Comparison of ENCODE assay signal across 14 cellular contexts in genomic region chr10:87918254-87918859, GRCh38. TPM values are rescaled to one million over a fixed set of nuclear protein-coding genes. Genes with fewer than 3 reads are reported as not detected.
DNase-seq lines count a peak whose midpoint lies in the region; ATAC-seq and TF ChIP-seq lines count a peak whose summit lies in the region.
"Had no signal": no experiment of that assay in that cellular context is flagged by ENCODE, and none has a peak within 500 bp of the region (broad histone marks: within the 10 kb centered on the region; RNA-seq: fewer than 3 reads in every experiment).

No MANE protein-coding gene starts in this region.

- CTCF ChIA-PET in PC-9 (lab: Charles Lee): no interaction called here

- H3K79me2 ChIP-seq in PC-9 (ENCODE audit: low read depth) (peaks cover 91% of the 10 kb centered on the region), hepatocyte (peaks cover 100% of the 10 kb centered on the region)

- POLR2A ChIA-PET in PC-9 (lab: Charles Lee; ENCODE audit: unreplicated experiment): no interaction called here

- H2AFZ ChIP-seq in PC-9: no peak overlapping the region
- H2AFZ ChIP-seq in hepatocyte: no peak overlapping the region

- WGBS in hepatocyte (ENCODE audit: low lambda C conversion rate, missing lambda C conversion rate): 70% methylated on average over 3 of the region's 3 CpGs

- H3K9me2 ChIP-seq in PC-9 (ENCODE audit: insufficient read depth) (no peaks in the 10 kb centered on the region), hepatocyte (replicated peaks; ENCODE audit: insufficient read depth) (no peaks in the 10 kb centered on the region)

- H3K27me3 ChIP-seq in ascending aorta (no peaks in the 10 kb centered on the region), neutrophil (no peaks in the 10 kb centered on the region), PC-9 (ENCODE audit: insufficient read depth, low read depth) (no peaks in the 10 kb centered on the region), hepatocyte (no peaks in the 10 kb centered on the region)
- H3K27me3 ChIP-seq: esophagus muscularis mucosa, SJSA1, transverse colon had no signal

- intact Hi-C loops in activated CD4-positive, alpha-beta T cell treated with anti-CD3 and anti-CD28 coated beads, Interleukin-2, amount 10 ng/mL, durations not matched to agents 24 days and 14 days (cut with micrococcal nuclease): loop anchor here (2.0 kb wide), 1 partner anchor 54 kb away; no protein-coding TSS in a partner anchor
- intact Hi-C loops in ascending aorta (cut with DNase I): no loop called here
- intact Hi-C loops in PC-9 (cut with micrococcal nuclease; ENCODE audit: unreplicated experiment): no loop called here

- H3K4me1 ChIP-seq in ascending aorta: peaks cover 7 to 27% of the 10 kb centered on the region in 2 donors
- H3K4me1 ChIP-seq in neutrophil (ENCODE audit: control insufficient read depth in 1 of 2, insufficient read depth in 1 of 2, low read depth in 1 of 2, low read length in 1 of 2): peaks cover 35 to 64% of the 10 kb centered on the region in 2 experiments
- H3K4me1 ChIP-seq in PC-9 (replicated peaks; ENCODE audit: insufficient read depth): no peaks in the 10 kb centered on the region
- peaks cover 7% of the 10 kb centered on the region for H3K4me1 ChIP-seq in hepatocyte (ENCODE audit: insufficient read depth)
- H3K4me1 ChIP-seq: SJSA1 had no signal

- peaks cover 35% of the 10 kb centered on the region for H3K4me1 Mint-ChIP-seq in activated CD4-positive, alpha-beta T cell treated with anti-CD3 and anti-CD28 coated beads, Interleukin-2, amount 10 ng/mL, durations not matched to agents 24 days and 14 days

- peaks cover 11% of the 10 kb centered on the region for H3K9me3 Mint-ChIP-seq in activated CD4-positive, alpha-beta T cell treated with anti-CD3 and anti-CD28 coated beads, Interleukin-2, amount 10 ng/mL, durations not matched to agents 24 days and 14 days

- no peaks in the 10 kb centered on the region for H3F3A ChIP-seq in PC-9 (ENCODE audit: insufficient read depth, low read depth)

- H3K4me3 ChIP-seq in Jurkat, Clone E6-1 (ENCODE audit: low read length): no peak overlapping the region
- H3K4me3 ChIP-seq in ascending aorta (no peak overlapping the region), neutrophil (ENCODE audit: low read depth in 1 of 2, low read length in 1 of 2) (peak overlapping the region in 1 of 2 experiments; percentile 31), PC-9 (no peak overlapping the region), hepatocyte (no peak overlapping the region)
- H3K4me3 ChIP-seq: esophagus muscularis mucosa, SJSA1, transverse colon had no signal

- H3K27ac ChIP-seq in ascending aorta (peak overlapping the region; percentile 51 to 61), neutrophil (peak overlapping the region; percentile 57), PC-9 (no peak overlapping the region), hepatocyte (no peak overlapping the region)
- H3K27ac ChIP-seq: SJSA1, transverse colon had no signal

- H3K27ac Mint-ChIP-seq in activated CD4-positive, alpha-beta T cell treated with anti-CD3 and anti-CD28 coated beads, Interleukin-2, amount 10 ng/mL, durations not matched to agents 24 days and 14 days: peak overlapping the region; percentile 43

- BruUV-seq in PC-9 (replicated peaks; lab: Mats Ljungman, UMichigan): no TSS peak

- peaks cover 8 to 11% of the 10 kb centered on the region in 2 donors for H3K9me3 ChIP-seq in ascending aorta
- H3K9me3 ChIP-seq in neutrophil: no peaks in the 10 kb centered on the region
- peaks cover 3% of the 10 kb centered on the region; the same call in 1 of the 2 replicates for H3K9me3 ChIP-seq in PC-9 (ENCODE audit: insufficient read depth, low read depth)
- peaks cover 7% of the 10 kb centered on the region for H3K9me3 ChIP-seq in hepatocyte (ENCODE audit: low read depth)

- no peak overlapping the region for H3K4me2 ChIP-seq in PC-9
- H3K4me2 ChIP-seq in hepatocyte: no peak overlapping the region

- no peak for DNase-seq in activated CD4-positive, alpha-beta T cell treated with anti-CD3 and anti-CD28 coated beads, Interleukin-2, amount 10 ng/mL, durations not matched to agents 24 days and 14 days
- DNase-seq in activated CD4-positive, alpha-beta T cell treated with anti-CD3 and anti-CD28 coated beads for 1 hour: no peak
- DNase-seq in Jurkat, Clone E6-1 (ENCODE audit: low read depth, low spot score): peak; percentile 82
- no peak for DNase-seq in ascending aorta (ENCODE audit: low spot score in 2 of 2)
- DNase-seq in PC-9: no peak
- no peak for DNase-seq in hepatocyte (ENCODE audit: low spot score)
- DNase-seq: caudate nucleus, mammary epithelial cell, NCI-H2029, transverse colon had no signal

- ATAC-seq in HG03175 (IDR thresholded peaks at IDR 0.05; ENCODE audit: unreplicated experiment): no peak

- peaks cover 3 to 5% of the 10 kb centered on the region in 2 donors for H3K36me3 ChIP-seq in ascending aorta
- peaks cover 7% of the 10 kb centered on the region for H3K36me3 ChIP-seq in neutrophil
- H3K36me3 ChIP-seq in PC-9 (ENCODE audit: low read depth): no peaks in the 10 kb centered on the region; the same call in 1 of the 2 replicates
- H3K36me3 ChIP-seq in hepatocyte (replicated peaks; ENCODE audit: insufficient read depth, low read depth): no peaks in the 10 kb centered on the region

- H4K20me1 ChIP-seq in PC-9 (ENCODE audit: insufficient read depth) (no peaks in the 10 kb centered on the region; the same call in 1 of the 2 replicates), hepatocyte (ENCODE audit: insufficient read depth, poor library complexity, severe bottlenecking) (peaks cover 69% of the 10 kb centered on the region)

- no peaks in the 10 kb centered on the region for H3K27me3 Mint-ChIP-seq in activated CD4-positive, alpha-beta T cell treated with anti-CD3 and anti-CD28 coated beads, Interleukin-2, amount 10 ng/mL, durations not matched to agents 24 days and 14 days

- H3K4me3 Mint-ChIP-seq in activated CD4-positive, alpha-beta T cell treated with anti-CD3 and anti-CD28 coated beads, Interleukin-2, amount 10 ng/mL, durations not matched to agents 24 days and 14 days: no peak overlapping the region

- H3K36me3 Mint-ChIP-seq in activated CD4-positive, alpha-beta T cell treated with anti-CD3 and anti-CD28 coated beads, Interleukin-2, amount 10 ng/mL, durations not matched to agents 24 days and 14 days (ENCODE audit: low read depth): peaks cover 40% of the 10 kb centered on the region

- TF ChIP-seq CTCF in ascending aorta (IDR thresholded peaks at IDR 0.05) (no peak), neutrophil (IDR thresholded peaks at IDR 0.05) (no peak), PC-9 (conservative IDR thresholded peaks at IDR 0.05) (no peak), hepatocyte (IDR thresholded peaks at IDR 0.05; ENCODE audit: poor library complexity) (no peak)

RNA-seq across cellular contexts. Expression of gene PTEN, which starts 54.9 kb away (rescaled TPM):
- 48.6 and 51.3 TPM in 2 replicates for total RNA-seq in activated CD4-positive, alpha-beta T cell treated with anti-CD3 and anti-CD28 coated beads, Interleukin-2, amount 10 ng/mL, durations not matched to agents 24 days and 14 days
- 48.2 TPM for polyA plus RNA-seq in Jurkat, Clone E6-1 (2012; ENCODE audit: insufficient read depth, insufficient read length)
- total RNA-seq in ascending aorta (96.3 TPM), PC-9 (2021) (40.7 and 44.9 TPM in 2 replicates), hepatocyte (102 and 128 TPM in 2 replicates)
- 32.8 and 33.6 TPM in 2 replicates for polyA plus RNA-seq in hepatocyte

RNA-seq across cellular contexts. Expression of gene KLLN, which starts 55.0 kb away (rescaled TPM):
- total RNA-seq in activated CD4-positive, alpha-beta T cell treated with anti-CD3 and anti-CD28 coated beads, Interleukin-2, amount 10 ng/mL, durations not matched to agents 24 days and 14 days: 0.54 and 1.0 TPM in 2 replicates
- polyA plus RNA-seq in Jurkat, Clone E6-1 (2012; ENCODE audit: insufficient read depth, insufficient read length): 4.2 TPM
- total RNA-seq in ascending aorta: not detected
- total RNA-seq in PC-9 (2021): 0.30 and 0.57 TPM in 2 replicates
- 0.53 and 1.2 TPM in 2 replicates for total RNA-seq in hepatocyte
- 0.21 and 0.50 TPM in 2 replicates for polyA plus RNA-seq in hepatocyte

Comparison
In these comparisons a context has a peak if more than half of its experiments do, and no peak if none do; other contexts are left out.
1. H3K27ac ChIP-seq: peak in ascending aorta (2 of 2) and neutrophil (single experiment); none in PC-9 (single experiment) and hepatocyte (single experiment).